24 cellular contexts compared by ENCODE assay signal in the genomic region with DNA sequence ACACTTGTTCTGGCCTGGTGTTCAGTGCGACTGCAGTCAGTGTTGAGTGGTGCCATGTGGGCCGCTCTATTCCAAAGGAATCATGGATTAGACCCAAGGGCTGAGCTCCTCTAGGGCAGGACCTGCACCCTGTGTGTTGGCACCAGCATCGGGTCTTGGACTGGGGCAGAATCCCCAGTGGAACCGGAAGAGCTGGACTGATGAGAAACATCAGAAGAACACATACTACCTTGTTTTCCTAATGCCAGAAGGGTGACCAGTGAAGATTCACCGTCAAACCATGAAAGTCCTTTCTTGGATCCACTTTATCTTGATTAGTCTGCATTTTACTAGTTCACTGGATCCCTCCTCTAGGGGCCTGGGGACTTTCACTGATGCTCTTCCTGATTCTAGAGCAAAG. TPM values are rescaled to one million over a fixed set of nuclear protein-coding genes. Genes with fewer than 3 reads are reported as not detected.
"Had no signal": no experiment of that assay in that cellular context is flagged by ENCODE, and none has a peak within 500 bp of the region (broad histone marks: within the 10 kb centered on the region; RNA-seq: fewer than 3 reads in every experiment).

No MANE protein-coding gene starts in this region.

- H3K9me3 ChIP-seq: esophagus muscularis mucosa, heart left ventricle, right lobe of liver, testis, transverse colon had no signal

- ATAC-seq: activated CD4-positive, alpha-beta T cell treated with anti-CD3 and anti-CD28 coated beads for 36 hours; activated CD8-positive, alpha-beta T cell treated with anti-CD3 and anti-CD28 coated beads, Interleukin-2, amount 10 ng/mL, durations not matched to agents 7 days and 5 days; foreskin keratinocyte; heart left ventricle; natural killer cell; right lobe of liver; stimulated activated naive CD8-positive, alpha-beta T cell treated with anti-CD3 and anti-CD28 coated beads, Interleukin-15, Interleukin-2, amounts not matched to agents 100 U/mL and 50 U/mL, for 24 hours had no signal

- H3K27me3 Mint-ChIP-seq: activated CD4-positive, alpha-beta T cell treated with anti-CD3 and anti-CD28 coated beads for 36 hours; activated naive CD4-positive, alpha-beta T cell treated with anti-CD3 and anti-CD28 coated beads, Interleukin-2, amount 50 U/mL, for 24 hours; memory B cell had no signal

- H3K27ac ChIP-seq: esophagus muscularis mucosa, foreskin keratinocyte, heart left ventricle, neural progenitor cell, right lobe of liver, testis, transverse colon had no signal

- H3K27me3 ChIP-seq: foreskin keratinocyte, right lobe of liver, testis had no signal

- H3K4me2 ChIP-seq: neural progenitor cell had no signal

- H3K36me3 Mint-ChIP-seq: natural killer cell had no signal

- FAIRE-seq: urothelium cell line had no signal

- H2AFZ ChIP-seq: neural progenitor cell had no signal

- H3K4me3 Mint-ChIP-seq: activated CD4-positive, alpha-beta T cell treated with anti-CD3 and anti-CD28 coated beads for 36 hours; activated CD8-positive, alpha-beta T cell treated with anti-CD3 and anti-CD28 coated beads, Interleukin-2, amount 10 ng/mL, durations not matched to agents 7 days and 5 days; activated naive CD4-positive, alpha-beta T cell treated with anti-CD3 and anti-CD28 coated beads, Interleukin-2, amount 50 U/mL, for 24 hours; brain; memory B cell; natural killer cell; neural progenitor cell had no signal

- DNase-seq: activated CD4-positive, alpha-beta T cell treated with anti-CD3 and anti-CD28 coated beads for 36 hours; activated CD4-positive, CD25-positive, alpha-beta regulatory T cell; activated CD8-positive, alpha-beta T cell treated with anti-CD3 and anti-CD28 coated beads, Interleukin-2, amount 10 ng/mL, durations not matched to agents 7 days and 5 days; aorta; caudate nucleus; foreskin keratinocyte; heart left ventricle; natural killer cell; right lobe of liver; stimulated activated CD4-positive, alpha-beta T cell treated with anti-CD3 and anti-CD28 coated beads, Interleukin-2, amount 100 ng/mL, for 48 hours; stimulated activated naive CD8-positive, alpha-beta T cell treated with anti-CD3 and anti-CD28 coated beads, Interleukin-15, Interleukin-2, amounts not matched to agents 100 U/mL and 50 U/mL, for 24 hours; testis; transverse colon had no signal

- H3K4me1 ChIP-seq: esophagus muscularis mucosa, right lobe of liver, testis had no signal

- H3K9me3 Mint-ChIP-seq: activated naive CD4-positive, alpha-beta T cell treated with anti-CD3 and anti-CD28 coated beads, Interleukin-2, amount 50 U/mL, for 24 hours; brain; memory B cell; natural killer cell; neural progenitor cell had no signal

- H3K4me3 ChIP-seq: esophagus muscularis mucosa, heart left ventricle, neural progenitor cell, right lobe of liver, testis, transverse colon had no signal

- H3K27ac Mint-ChIP-seq: activated CD4-positive, alpha-beta T cell treated with anti-CD3 and anti-CD28 coated beads for 36 hours; activated CD8-positive, alpha-beta T cell treated with anti-CD3 and anti-CD28 coated beads, Interleukin-2, amount 10 ng/mL, durations not matched to agents 7 days and 5 days; activated naive CD4-positive, alpha-beta T cell treated with anti-CD3 and anti-CD28 coated beads, Interleukin-2, amount 50 U/mL, for 24 hours; brain; memory B cell; natural killer cell; neural progenitor cell had no signal

- H3K36me3 ChIP-seq: neural progenitor cell had no signal

- H3K9ac ChIP-seq: neural progenitor cell had no signal

RNA-seq across cellular contexts. Expression of gene GLB1L3, which starts 11.2 kb away (rescaled TPM):
- total RNA-seq: aorta, chondrocyte, heart left ventricle, omental fat pad, posterior vena cava, renal cortical epithelial cell, right lobe of liver, skeletal muscle tissue had no signal
- polyA plus RNA-seq: aorta, heart left ventricle had no signal
